ENCODE assay signal across 10 cellular contexts in genomic region chr19:50688766-50689165, GRCh38. TPM values are rescaled to one million over a fixed set of nuclear protein-coding genes. Genes with fewer than 3 reads are reported as not detected.
"Had no signal": no experiment of that assay in that cellular context is flagged by ENCODE, and none has a peak within 500 bp of the region (broad histone marks: within the 10 kb centered on the region; RNA-seq: fewer than 3 reads in every experiment).

No MANE protein-coding gene starts in this region.

- DNase-seq: GM23248, GOT3, H7, H9, HCEC 1CT, HFFc6 had no signal

- H3K36me3 ChIP-seq: HAP-1 had no signal

- H3K4me3 ChIP-seq: GM23248, GM23338, HAP-1 had no signal

- H3K27ac ChIP-seq: GM23248 had no signal

- H3K9me3 ChIP-seq: HAP-1 had no signal

- H3K4me1 ChIP-seq: HAP-1 had no signal

- FAIRE-seq: H1, H54 had no signal

- H3K9ac ChIP-seq: GM23248 had no signal

RNA-seq across cellular contexts. Expression of gene C19orf81, which starts 39.5 kb away (rescaled TPM):
- total RNA-seq: GM23248 had no signal

RNA-seq across cellular contexts. Expression of gene SYT3, which starts 49.1 kb away (rescaled TPM):
- total RNA-seq: GM23248, HFFc6 had no signal
- polyA plus RNA-seq: GM23248 had no signal
